ENCODE assay signal across 17 cellular contexts in the genomic region with DNA sequence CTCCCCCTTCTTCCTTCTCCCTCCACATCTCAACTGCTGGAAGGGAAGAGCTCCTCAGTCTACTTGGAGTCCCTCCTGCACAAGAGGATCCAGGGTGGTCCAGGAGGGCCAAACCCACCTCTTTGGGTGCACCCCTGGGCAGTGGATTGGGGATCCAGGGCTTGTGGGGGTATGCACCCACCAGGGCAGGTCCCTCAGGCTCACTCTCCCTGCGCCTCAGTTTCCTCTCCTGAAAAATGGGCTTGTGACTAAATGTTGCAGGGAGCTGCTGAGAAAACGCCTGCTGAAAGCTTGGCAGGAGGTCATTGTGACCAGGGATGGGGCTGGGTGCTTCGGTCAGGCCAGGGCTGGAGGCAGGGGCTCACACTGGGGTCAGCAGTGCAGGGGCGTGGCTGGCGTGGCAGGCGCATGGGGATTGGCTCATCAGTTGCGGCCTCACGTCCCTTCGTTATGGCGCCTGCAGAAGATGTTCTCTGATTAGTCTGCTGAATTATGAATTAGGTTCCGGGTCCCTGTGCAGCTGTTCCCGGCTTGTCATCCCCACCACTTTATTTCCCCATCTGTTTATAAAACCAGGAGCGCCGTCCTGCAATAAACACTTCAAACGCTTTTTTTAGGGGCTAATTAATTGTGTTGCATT. TPM values are rescaled to one million over a fixed set of nuclear protein-coding genes. Genes with fewer than 3 reads are reported as not detected.
DNase-seq lines count a peak whose midpoint lies in the region; ATAC-seq and TF ChIP-seq lines count a peak whose summit lies in the region.
"Had no signal": no experiment of that assay in that cellular context is flagged by ENCODE, and none has a peak within 500 bp of the region (broad histone marks: within the 10 kb centered on the region; RNA-seq: fewer than 3 reads in every experiment).

No MANE protein-coding gene starts in this region.

- CTCF ChIA-PET in HEK293 (lab: Yijun Ruan, JAX): interaction anchor here (1.0 to 3.1 kb wide), 2 partner anchors 62 to 242 kb away, joined by 5 to 12 read pairs; no protein-coding TSS in a partner anchor

- TF ChIP-seq POLR2A in vagina (IDR thresholded peaks at IDR 0.05): no peak

- H3K4me3 ChIP-seq in BLaER1: no peak overlapping the region
- no peak overlapping the region for H3K4me3 ChIP-seq in HEK293 (ENCODE audit: low read depth, low read length)
- H3K4me3 ChIP-seq in vagina: no peak overlapping the region
- H3K4me3 ChIP-seq: A549, GM23248 had no signal

- ATAC-seq in GM21576 (IDR thresholded peaks at IDR 0.05; ENCODE audit: unreplicated experiment): no peak
- ATAC-seq: A549; CD8-positive, alpha-beta T cell had no signal

- H4K20me1 ChIP-seq in BLaER1: no peaks in the 10 kb centered on the region

- POLR2A ChIA-PET in HEK293 (lab: Yijun Ruan, JAX): no interaction called here

- H3K4me2 ChIP-seq in BLaER1: peak overlapping the region; percentile 59
- H3K4me2 ChIP-seq: A549 had no signal

- H3K27ac ChIP-seq in BLaER1 (no peak overlapping the region), HEK293 (ENCODE audit: extremely low read depth, low read depth, low read length) (no peak overlapping the region), vagina (no peak overlapping the region)
- H3K27ac ChIP-seq: A549, GM23248 had no signal

- peaks cover 90% of the 10 kb centered on the region for H3K4me1 ChIP-seq in BLaER1
- H3K4me1 ChIP-seq in HEK293 (ENCODE audit: control insufficient read depth, insufficient read depth, low read length): peaks cover 2% of the 10 kb centered on the region; the same call in 1 of the 2 replicates
- H3K4me1 ChIP-seq in vagina: no peaks in the 10 kb centered on the region
- H3K4me1 ChIP-seq: A549, BE2C had no signal

- DNase-seq in SW480 (ENCODE audit: low spot score) (peak; percentile 23), myocyte (ENCODE audit: low read depth) (peak; percentile 14), vagina (ENCODE audit: extremely low spot score in 2 of 2) (no peak), nucleus accumbens (lab: John Stamatoyannopoulos, UW) (no peak), NCI-H128 (lab: John Stamatoyannopoulos, UW; ENCODE audit: unreplicated experiment) (no peak)
- DNase-seq: BE2C; CD8-positive, alpha-beta T cell; COR-L47; DMS53; GF-D8; GM23248 had no signal

- H3K27me3 ChIP-seq in BLaER1 (no peaks in the 10 kb centered on the region), vagina (no peaks in the 10 kb centered on the region)
- H3K27me3 ChIP-seq: BE2C had no signal

- H3K9me3 ChIP-seq in BLaER1 (no peaks in the 10 kb centered on the region), HEK293 (ENCODE audit: control insufficient read depth, insufficient read depth, low read depth, low read length) (no peaks in the 10 kb centered on the region), vagina (no peaks in the 10 kb centered on the region)
- H3K9me3 ChIP-seq: A549, BE2C had no signal

- H3K9ac ChIP-seq in BLaER1: no peak overlapping the region
- H3K9ac ChIP-seq: GM23248 had no signal

- TF ChIP-seq CTCF in HEK293 (tag by site-specific recombination; IDR thresholded peaks at IDR 0.05) (no peak), vagina (IDR thresholded peaks at IDR 0.05) (no peak)

- no peaks in the 10 kb centered on the region for H3K36me3 ChIP-seq in BLaER1
- H3K36me3 ChIP-seq in HEK293 (ENCODE audit: control insufficient read depth in 2 of 2, insufficient read depth in 1 of 2, low read length in 2 of 2): no peaks in the 10 kb centered on the region
- no peaks in the 10 kb centered on the region for H3K36me3 ChIP-seq in vagina
- H3K36me3 ChIP-seq: BE2C had no signal

- intact Hi-C loops in vagina (cut with DNase I): no loop called here

TF ChIP-seq in HEK293, 187 proteins besides CTCF, POLR2A, EP300 and RAD21:
- TF ChIP-seq, protein P1, sequence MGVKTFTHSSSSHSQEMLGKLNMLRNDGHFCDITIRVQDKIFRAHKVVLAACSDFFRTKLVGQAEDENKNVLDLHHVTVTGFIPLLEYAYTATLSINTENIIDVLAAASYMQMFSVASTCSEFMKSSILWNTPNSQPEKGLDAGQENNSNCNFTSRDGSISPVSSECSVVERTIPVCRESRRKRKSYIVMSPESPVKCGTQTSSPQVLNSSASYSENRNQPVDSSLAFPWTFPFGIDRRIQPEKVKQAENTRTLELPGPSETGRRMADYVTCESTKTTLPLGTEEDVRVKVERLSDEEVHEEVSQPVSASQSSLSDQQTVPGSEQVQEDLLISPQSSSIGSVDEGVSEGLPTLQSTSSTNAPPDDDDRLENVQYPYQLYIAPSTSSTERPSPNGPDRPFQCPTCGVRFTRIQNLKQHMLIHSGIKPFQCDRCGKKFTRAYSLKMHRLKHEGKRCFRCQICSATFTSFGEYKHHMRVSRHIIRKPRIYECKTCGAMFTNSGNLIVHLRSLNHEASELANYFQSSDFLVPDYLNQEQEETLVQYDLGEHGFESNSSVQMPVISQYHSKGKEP (tag by site-specific recombination; IDR thresholded peaks at IDR 0.05): peak; percentile 54
- TF ChIP-seq ZNF544 (tag by site-specific recombination; IDR thresholded peaks at IDR 0.05) (no peak), GLI2 (tag by site-specific recombination; IDR thresholded peaks at IDR 0.05; ENCODE audit: borderline replicate concordance, low read depth) (no peak), ZNF341 (tag by site-specific recombination; IDR thresholded peaks at IDR 0.05; ENCODE audit: low read depth) (peak; percentile 39; the same call in 1 of the 2 replicates)

RNA-seq across cellular contexts. Expression of a gene that starts 25.7 kb away (rescaled TPM):
- total RNA-seq in myocyte: 0.40 and 2.2 TPM in 2 replicates
- polyA plus RNA-seq in myocyte (2012): 0.62 TPM
- not detected for total RNA-seq in vagina
- total RNA-seq: CD8-positive, alpha-beta T cell had no signal
- polyA plus RNA-seq: A549, AG04450, CD14-positive monocyte had no signal

RNA-seq across cellular contexts. Expression of a gene that starts 44.9 kb away (rescaled TPM):
- total RNA-seq in myocyte (13.7 and 15.6 TPM in 2 replicates), vagina (22.6 TPM)
- 58.0 TPM for polyA plus RNA-seq in myocyte (2012)

RNA-seq across cellular contexts. Expression of a gene that starts 59.5 kb away (rescaled TPM):
- 62.7 and 79.7 TPM in 2 replicates for total RNA-seq in myocyte
- 55.5 TPM for polyA plus RNA-seq in myocyte (2012)
- total RNA-seq in vagina: 66.5 TPM

Comparison
In these comparisons a context has a peak if more than half of its experiments do, and no peak if none do; other contexts are left out.
1. DNase-seq: peak in SW480 (single experiment) and myocyte (single experiment); none in vagina (0 of 2), nucleus accumbens (0 of 56) and NCI-H128 (single experiment).